ENCODE assay signal across 1 cellular context in genomic region chr1:212668477-212668876, GRCh38.
TF ChIP-seq lines count a peak whose summit lies in the region.

No MANE protein-coding gene starts in this region.

TF ChIP-seq in HCT116, 20 proteins besides CTCF, POLR2A, EP300 and RAD21 (continued from another document):
- TF ChIP-seq ZBTB33 (IDR thresholded peaks at IDR 0.05; ENCODE audit: extremely low read depth, insufficient replicate concordance, low read length), result no peak
TF ChIP-seq in HCT116: peak in this region for 0.
